In the genomic region with DNA sequence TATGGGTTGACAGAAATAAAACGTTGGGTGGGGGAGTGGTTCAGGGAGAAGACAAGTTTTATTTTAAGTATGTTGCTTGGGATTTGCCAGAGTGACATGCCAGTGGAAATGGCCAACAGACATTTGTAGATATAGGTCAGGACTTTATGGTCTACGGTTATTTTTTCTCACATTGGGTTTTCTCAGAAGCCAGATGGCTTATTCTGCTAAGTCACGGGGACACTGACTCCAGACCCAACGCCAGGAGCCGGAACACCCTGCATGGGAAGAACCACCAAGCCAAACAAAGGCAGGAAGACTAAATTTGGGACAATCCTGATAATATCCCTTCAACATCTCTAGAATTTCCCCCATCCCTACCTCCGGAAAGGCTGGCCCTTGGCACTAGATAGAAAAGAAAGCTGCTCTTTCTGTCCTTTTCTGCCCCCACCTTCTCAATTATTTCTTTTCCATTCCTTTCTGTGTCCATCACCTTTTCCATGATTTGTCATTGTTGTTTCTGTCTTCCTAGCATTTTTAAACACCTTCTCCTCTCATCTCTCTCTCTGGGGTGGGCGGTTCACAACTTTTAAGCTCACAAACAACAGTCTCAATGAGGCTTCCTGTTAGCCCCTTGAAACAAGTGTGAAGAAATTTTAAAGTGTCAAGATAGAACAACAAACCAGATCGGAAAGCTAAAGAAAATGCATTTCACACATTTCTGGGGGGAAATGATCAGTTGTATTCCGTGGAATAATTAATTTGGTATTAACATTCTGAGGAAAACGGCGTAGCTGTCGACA, we compare ENCODE assay signal across 19 cellular contexts. TPM values are rescaled to one million over a fixed set of nuclear protein-coding genes. Genes with fewer than 3 reads are reported as not detected.
A peak's percentile ranks its signal among the peaks of the same experiment; 100 is the strongest.
DNase-seq lines count a peak whose midpoint lies in the region; ATAC-seq and TF ChIP-seq lines count a peak whose summit lies in the region.
"Had no signal": no experiment of that assay in that cellular context is flagged by ENCODE, and none has a peak within 500 bp of the region (broad histone marks: within the 10 kb centered on the region; RNA-seq: fewer than 3 reads in every experiment).

No MANE protein-coding gene starts in this region.

- TF ChIP-seq POLR2A in right lobe of liver (IDR thresholded peaks at IDR 0.05), result no peak

- ATAC-seq in right lobe of liver (peak; percentile 36 to 47 (median 43)), HG02973 (IDR thresholded peaks at IDR 0.05; ENCODE audit: unreplicated experiment) (no peak)

- H3K4me3 Mint-ChIP-seq in activated naive CD4-positive, alpha-beta T cell treated with anti-CD3 and anti-CD28 coated beads, Interleukin-2, amount 50 U/mL, for 24 hours, result peak overlapping the region; percentile 33
- H3K4me3 Mint-ChIP-seq: CD4-positive, alpha-beta T cell had no signal

- no peaks in the 10 kb centered on the region for H3K9me3 ChIP-seq in right lobe of liver
- H3K9me3 ChIP-seq: BE2C, HAP-1 had no signal

- no peaks in the 10 kb centered on the region for H3K36me3 ChIP-seq in right lobe of liver
- H3K36me3 ChIP-seq: BE2C, HAP-1 had no signal

- WGBS in right lobe of liver (ENCODE audit: insufficient coverage, low coverage, low lambda C conversion rate, missing lambda C conversion rate), result 66% methylated on average over 11 of the region's 12 CpGs

- H3K27ac Mint-ChIP-seq in activated naive CD4-positive, alpha-beta T cell treated with anti-CD3 and anti-CD28 coated beads, Interleukin-2, amount 50 U/mL, for 24 hours, result peak overlapping the region; percentile 32
- H3K27ac Mint-ChIP-seq: CD4-positive, alpha-beta T cell; IgD-negative memory B cell had no signal

- H3K4me3 ChIP-seq in right lobe of liver, result no peak overlapping the region
- H3K4me3 ChIP-seq: HAP-1 had no signal

- no peaks in the 10 kb centered on the region for H3K4me1 ChIP-seq in right lobe of liver
- H3K4me1 ChIP-seq: BE2C, HAP-1 had no signal

- H3K27me3 ChIP-seq in right lobe of liver, result no peaks in the 10 kb centered on the region
- H3K27me3 ChIP-seq: BE2C had no signal

- intact Hi-C loops in right lobe of liver (cut with DNase I) (no loop called here), posterior vena cava (cut with DNase I) (no loop called here)

- no peaks in the 10 kb centered on the region for H3K9me3 Mint-ChIP-seq in activated naive CD4-positive, alpha-beta T cell treated with anti-CD3 and anti-CD28 coated beads, Interleukin-2, amount 50 U/mL, for 24 hours
- H3K9me3 Mint-ChIP-seq: CD4-positive, alpha-beta T cell; IgD-negative memory B cell had no signal

- H3K27ac ChIP-seq in right lobe of liver, result peak overlapping the region in 1 of 3 donors; percentile 5

- H3K36me3 Mint-ChIP-seq in activated naive CD4-positive, alpha-beta T cell treated with anti-CD3 and anti-CD28 coated beads, Interleukin-2, amount 50 U/mL, for 24 hours, result no peaks in the 10 kb centered on the region

- TF ChIP-seq CTCF in right lobe of liver (IDR thresholded peaks at IDR 0.05), result no peak

- no peaks in the 10 kb centered on the region for H3K27me3 Mint-ChIP-seq in activated naive CD4-positive, alpha-beta T cell treated with anti-CD3 and anti-CD28 coated beads, Interleukin-2, amount 50 U/mL, for 24 hours
- H3K27me3 Mint-ChIP-seq: CD4-positive, alpha-beta T cell; IgD-negative memory B cell had no signal

- no peaks in the 10 kb centered on the region for H3K4me1 Mint-ChIP-seq in activated naive CD4-positive, alpha-beta T cell treated with anti-CD3 and anti-CD28 coated beads, Interleukin-2, amount 50 U/mL, for 24 hours

- DNase-seq in activated naive CD4-positive, alpha-beta T cell treated with Interleukin-2 at 50 U/mL for 16 hours, result no peak
- DNase-seq in dermis blood vessel endothelial cell (peak; percentile 54), right lobe of liver (peak in 1 of 3 donors; percentile 28), posterior vena cava (ENCODE audit: low spot score) (peak; percentile 41), hippocampal formation (lab: John Stamatoyannopoulos, UW) (no peak), DMS79 treated with DMSO at 0.1 percent for 48 hours (lab: John Stamatoyannopoulos, UW) (no peak)
- DNase-seq: 8988T; BE2C; Calu3; CD4-positive, alpha-beta T cell; NCI-H1417 treated with DMSO at 0.1 percent for 48 hours; NCI-H2029; NCI-H2171; NCI-H446; NCI-H69 had no signal

RNA-seq across cellular contexts. Expression of gene TBXAS1, which starts 44.7 kb away (rescaled TPM):
- total RNA-seq in dermis blood vessel endothelial cell (0.17 and 2.0 TPM in 2 replicates), right lobe of liver (10 to 100 TPM in 4 of 6 experiments, 1 to 10 TPM in 2; 7.6 to 15.6 (median 12.2) TPM), posterior vena cava (10 to 100 TPM; 15.7 to 23.7 TPM)

Comparison
In these comparisons a context has a peak if more than half of its experiments do, and no peak if none do; other contexts are left out.
1. DNase-seq: peak in dermis blood vessel endothelial cell (single experiment) and posterior vena cava (single experiment); none in activated naive CD4-positive, alpha-beta T cell treated with Interleukin-2 at 50 U/mL for 16 hours (single experiment), hippocampal formation (0 of 2) and DMS79 treated with DMSO at 0.1 percent for 48 hours (single experiment).